ENCODE assay signal across 8 cellular contexts in genomic region chr13:75481176-75482069, GRCh38. TPM values are rescaled to one million over a fixed set of nuclear protein-coding genes. Genes with fewer than 3 reads are reported as not detected.
DNase-seq lines count a peak whose midpoint lies in the region; ATAC-seq and TF ChIP-seq lines count a peak whose summit lies in the region.

No MANE protein-coding gene starts in this region.

- H3K27me3 ChIP-seq in IMR-90 (ENCODE audit: control insufficient read depth, insufficient read depth, low read length) (no peaks in the 10 kb centered on the region), thoracic aorta (replicated peaks; ENCODE audit: insufficient read depth) (no peaks in the 10 kb centered on the region)
- peaks cover 13% of the 10 kb centered on the region for H3K27me3 ChIP-seq in effector memory CD4-positive, alpha-beta T cell (replicated peaks; ENCODE audit: control insufficient read depth, insufficient read depth, low read length, poor library complexity, severe bottlenecking)

- peak overlapping the region; percentile 36; the same call in 1 of the 2 replicates for H3K23ac ChIP-seq in IMR-90 (ENCODE audit: low read depth, low read length)

- in situ Hi-C loops in IMR-90 (cut with MboI; ENCODE audit: low sequenced_read_pairs), result loop anchor here (5.0 kb wide), 1 partner anchor 66 kb away; the partner anchor contains the start of gene UCHL3

- DNase-seq in GM12864 (ENCODE audit: low read depth), result no peak
- DNase-seq in IMR-90, result no peak
- DNase-seq in effector memory CD4-positive, alpha-beta T cell, result no peak
- no peak for DNase-seq in thoracic aorta (ENCODE audit: low spot score)
- no peak for DNase-seq in middle frontal gyrus (ENCODE audit: extremely low spot score, low spot score)

- TF ChIP-seq RAD21 in IMR-90 (IDR thresholded peaks at IDR 0.05; ENCODE audit: low read length), result no peak

- CTCF ChIA-PET in IMR-90 (lab: Yijun Ruan, JAX), result interaction anchor here (0.7 to 1.5 kb wide), 14 partner anchors 9 to 843 kb away, joined by 3 to 8 read pairs (median 4); partner anchors contain the start of gene COMMD6

- peaks cover 3% of the 10 kb centered on the region; the same call in 1 of the 2 replicates for H3K4me1 ChIP-seq in IMR-90 (ENCODE audit: control insufficient read depth, insufficient read depth, low read length)
- H3K4me1 ChIP-seq in effector memory CD4-positive, alpha-beta T cell (ENCODE audit: control insufficient read depth, insufficient read depth, low read length, poor library complexity, severe bottlenecking), result peaks cover 14% of the 10 kb centered on the region
- peaks cover 13% of the 10 kb centered on the region for H3K4me1 ChIP-seq in mesodermal cell (ENCODE audit: control insufficient read depth, insufficient read depth, low read length, poor library complexity, severe bottlenecking)
- H3K4me1 ChIP-seq in thoracic aorta (ENCODE audit: control insufficient read depth in 1 of 2, low read depth in 2 of 2), result peaks cover 0 to 17% of the 10 kb centered on the region in 2 donors

- H3K18ac ChIP-seq in IMR-90 (ENCODE audit: low read depth, low read length), result no peak overlapping the region

- BruUV-seq in IMR-90 (replicated peaks; lab: Mats Ljungman, UMichigan), result no TSS peak

- ATAC-seq in GM21723 (IDR thresholded peaks at IDR 0.05; ENCODE audit: unreplicated experiment) (peak; percentile 35), IMR-90 (ENCODE audit: low read depth) (peak; percentile 50), thoracic aorta (ENCODE audit: insufficient number of reproducible peaks, low FRiP score, low read depth) (no peak)

- peak overlapping the region; percentile 73 for H2AK9ac ChIP-seq in IMR-90 (replicated peaks; ENCODE audit: low read depth, low read length, poor library complexity)

- H3K9ac ChIP-seq in IMR-90 (ENCODE audit: low read depth, low read length), result peak overlapping the region; percentile 57; the same call in 1 of the 2 replicates

- H3K9me3 ChIP-seq in IMR-90 (ENCODE audit: control insufficient read depth, insufficient read depth, low read length) (no peaks in the 10 kb centered on the region), mesodermal cell (ENCODE audit: control insufficient read depth, low read length) (no peaks in the 10 kb centered on the region), thoracic aorta (no peaks in the 10 kb centered on the region)
- H3K9me3 ChIP-seq in effector memory CD4-positive, alpha-beta T cell (ENCODE audit: control insufficient read depth, low read length), result no peaks in the 10 kb centered on the region

- H3K14ac ChIP-seq in IMR-90 (replicated peaks; ENCODE audit: low read depth, low read length), result no peak overlapping the region

- dilution Hi-C loops in IMR-90 (cut with HindIII; ENCODE audit: low sequenced_read_pairs, unreplicated experiment), result no loop called here

- no peak overlapping the region for H2BK15ac ChIP-seq in IMR-90 (ENCODE audit: low read depth, low read length)

- no peak overlapping the region for H2BK20ac ChIP-seq in IMR-90 (ENCODE audit: low read depth, low read length)

- no peak for TF ChIP-seq POLR2A in IMR-90 (IDR thresholded peaks at IDR 0.05; ENCODE audit: low read depth, low read length)

- no peak overlapping the region for H2BK120ac ChIP-seq in IMR-90 (ENCODE audit: low read depth, low read length)

- no peaks in the 10 kb centered on the region for H3K36me3 ChIP-seq in IMR-90 (ENCODE audit: control insufficient read depth, insufficient read depth, low read length)
- no peaks in the 10 kb centered on the region for H3K36me3 ChIP-seq in effector memory CD4-positive, alpha-beta T cell (ENCODE audit: control insufficient read depth, insufficient read depth, low read length)
- H3K36me3 ChIP-seq in mesodermal cell (ENCODE audit: control insufficient read depth, insufficient read depth, low read length), result no peaks in the 10 kb centered on the region
- H3K36me3 ChIP-seq in thoracic aorta, result no peaks in the 10 kb centered on the region

- H4K91ac ChIP-seq in IMR-90 (ENCODE audit: insufficient read depth, low read depth, low read length), result no peak overlapping the region

- peak overlapping the region; percentile 87 for H3K4me2 ChIP-seq in IMR-90 (ENCODE audit: low read depth, low read length)

- H3K4ac ChIP-seq in IMR-90 (ENCODE audit: low read depth, low read length), result no peak overlapping the region

- H4K5ac ChIP-seq in IMR-90 (ENCODE audit: low read depth, low read length), result no peak overlapping the region

- H3K27ac ChIP-seq in IMR-90 (ENCODE audit: insufficient read depth, low read length), result peak overlapping the region; percentile 22; the same call in 1 of the 2 replicates
- H3K27ac ChIP-seq in effector memory CD4-positive, alpha-beta T cell (ENCODE audit: insufficient read depth, low read length, poor library complexity, severe bottlenecking), result no peak overlapping the region
- H3K27ac ChIP-seq in mesodermal cell (ENCODE audit: low read depth, low read length, severe bottlenecking), result peak overlapping the region; percentile 76
- H3K27ac ChIP-seq in thoracic aorta, result peak overlapping the region; percentile 15 to 48

- H2AFZ ChIP-seq in IMR-90 (replicated peaks; ENCODE audit: low read length, poor library complexity), result peak overlapping the region; percentile 91

- TF ChIP-seq CTCF in GM12864 (IDR thresholded peaks at IDR 0.05; ENCODE audit: low read depth, low read length, missing control alignments), result no peak
- no peak for TF ChIP-seq CTCF in IMR-90 (conservative IDR thresholded peaks at IDR 0.05; ENCODE audit: low read depth, low read length)
- no peak for TF ChIP-seq CTCF in WI38 (IDR thresholded peaks at IDR 0.05; ENCODE audit: low read depth, low read length)
- TF ChIP-seq CTCF in thoracic aorta (IDR thresholded peaks at IDR 0.05), result no peak

- H3K4me3 ChIP-seq in GM12864 (ENCODE audit: low read depth, low read length) (peak overlapping the region; percentile 73), IMR-90 (ENCODE audit: insufficient read depth, low read depth, low read length) (peak overlapping the region; percentile 49), WI38 (ENCODE audit: low read depth, low read length) (peak overlapping the region; percentile 75), mesodermal cell (ENCODE audit: extremely low read depth, insufficient read depth, low read length, poor library complexity, severe bottlenecking) (peak overlapping the region; percentile 73), thoracic aorta (peak overlapping the region; percentile 87)
- H3K4me3 ChIP-seq in effector memory CD4-positive, alpha-beta T cell (ENCODE audit: insufficient read depth, low read depth, low read length, poor library complexity, severe bottlenecking), result peak overlapping the region; percentile 67

- 1% methylated on average over 22 of the region's 100 CpGs; no CpG with 5 or more reads in 1 of the 2 experiments for WGBS in IMR-90 (ENCODE audit: extremely low coverage in 2 of 2, insufficient read length in 1 of 2), 2 experiments
- WGBS in mesodermal cell (ENCODE audit: insufficient coverage in 2 of 2), 2 experiments, result 0% methylated on average over 84 to 88 of the region's 100 CpGs

- POLR2A ChIA-PET in IMR-90 (lab: Charles Lee; ENCODE audit: unreplicated experiment), result interaction anchor here (0.7 kb wide), 1 partner anchor 110 kb away, joined by 3 read pairs; no protein-coding TSS in a partner anchor

- peaks cover 10 to 21% of the 10 kb centered on the region in 2 experiments for H3K79me1 ChIP-seq in IMR-90 (ENCODE audit: low read depth in 1 of 2, low read length in 2 of 2)

- no peak overlapping the region for H3K56ac ChIP-seq in IMR-90 (ENCODE audit: extremely low read depth, insufficient read depth, low read length)

- 0 out of 2 replicates have a peak, but pooled peaks cover 4% of the 10 kb centered on the region for H3K9me1 ChIP-seq in IMR-90 (ENCODE audit: insufficient read depth, low read length)

- H2AK5ac ChIP-seq in IMR-90 (ENCODE audit: low read depth, low read length), result no peak overlapping the region

- H2BK5ac ChIP-seq in IMR-90 (ENCODE audit: low read depth, low read length, poor library complexity, severe bottlenecking), result no peak overlapping the region

- H4K20me1 ChIP-seq in IMR-90 (ENCODE audit: insufficient read depth, low read length), result 0 out of 2 replicates have a peak, but pooled peaks cover 3% of the 10 kb centered on the region

- intact Hi-C loops in IMR-90 (cut with micrococcal nuclease), result loop anchor here (1.0 to 2.0 kb wide), 3 partner anchors 68 to 155 kb away; partner anchors contain the start of genes LMO7 and UCHL3

- no peak overlapping the region for H4K8ac ChIP-seq in IMR-90 (ENCODE audit: low read depth in 2 of 2, low read length in 2 of 2)

TF ChIP-seq in IMR-90, 13 proteins besides CTCF, POLR2A, EP300 and RAD21:
- TF ChIP-seq MAZ (IDR thresholded peaks at IDR 0.05; ENCODE audit: borderline replicate concordance, low read depth, low read length) (peak; percentile 5; the same call in 1 of the 2 replicates), RCOR1 (IDR thresholded peaks at IDR 0.05; ENCODE audit: insufficient replicate concordance, low read length) (no peak)

RNA-seq across cellular contexts. Expression of gene TBC1D4, which starts 0.5 kb away (rescaled TPM):
- total RNA-seq in IMR-90 (2012; rRNA removed) (11.4 and 22.8 TPM in 2 replicates), thoracic aorta (10 to 100 TPM; 15.8 to 20.3 TPM)
- polyA plus RNA-seq in IMR-90 (2012; rRNA removed), result 7.5 and 8.8 TPM in 2 replicates
- polyA plus RNA-seq in IMR-90 (2012; cell fraction: cytosol; rRNA removed), result 2.2 and 4.6 TPM in 2 replicates
- polyA plus RNA-seq in IMR-90 (2012; cell fraction: nucleus; rRNA removed; ENCODE audit: low replicate concordance), result 4.2 and 10.0 TPM in 2 replicates
- 12.8 TPM for polyA plus RNA-seq in mesodermal cell (2013, experiment 1 of 2)
- polyA plus RNA-seq in mesodermal cell (2013, experiment 2 of 2), result 11.1 TPM

RNA-seq across cellular contexts. Expression of gene COMMD6, which starts 56.2 kb away (rescaled TPM):
- total RNA-seq in IMR-90 (2012; rRNA removed) (26.7 and 144 TPM in 2 replicates), thoracic aorta (10 to 100 TPM; 78.8 to 81.8 TPM)
- polyA plus RNA-seq in IMR-90 (2012; rRNA removed), result 63.5 and 65.3 TPM in 2 replicates
- 149 and 260 TPM in 2 replicates for polyA plus RNA-seq in IMR-90 (2012; cell fraction: cytosol; rRNA removed)
- polyA plus RNA-seq in IMR-90 (2012; cell fraction: nucleus; rRNA removed; ENCODE audit: low replicate concordance), result 14.2 and 26.6 TPM in 2 replicates
- 180 TPM for polyA plus RNA-seq in mesodermal cell (2013, experiment 1 of 2)
- polyA plus RNA-seq in mesodermal cell (2013, experiment 2 of 2), result 195 TPM
